Comparison of ENCODE assay signal across 15 cellular contexts in genomic region chr12:31944299-31944698, GRCh38. TPM values are rescaled to one million over a fixed set of nuclear protein-coding genes. Genes with fewer than 3 reads are reported as not detected.
DNase-seq lines count a peak whose midpoint lies in the region; ATAC-seq and TF ChIP-seq lines count a peak whose summit lies in the region.
"Had no signal": no experiment of that assay in that cellular context is flagged by ENCODE, and none has a peak within 500 bp of the region (broad histone marks: within the 10 kb centered on the region; RNA-seq: fewer than 3 reads in every experiment).

No MANE protein-coding gene starts in this region.

- H3K4me2 ChIP-seq in IMR-90 (ENCODE audit: low read depth, low read length), result no peak overlapping the region

- TF ChIP-seq RAD21 in IMR-90 (IDR thresholded peaks at IDR 0.05; ENCODE audit: low read length), result no peak

- H3K4me3 Mint-ChIP-seq in endodermal cell, result no peak overlapping the region
- H3K4me3 Mint-ChIP-seq: CD4-positive, alpha-beta memory T cell; HFFc6 had no signal

- H3K18ac ChIP-seq in IMR-90 (ENCODE audit: low read depth, low read length), result no peak overlapping the region

- H2AK5ac ChIP-seq in IMR-90 (ENCODE audit: low read depth, low read length), result no peak overlapping the region

- no peak overlapping the region for H3K56ac ChIP-seq in IMR-90 (ENCODE audit: extremely low read depth, insufficient read depth, low read length)

- intact Hi-C loops in IMR-90 (cut with micrococcal nuclease), result loop anchor here (10.0 kb wide), 1 partner anchor 69 kb away; no protein-coding TSS in a partner anchor

- H4K5ac ChIP-seq in IMR-90 (ENCODE audit: low read depth, low read length), result no peak overlapping the region

- peaks cover 98% of the 10 kb centered on the region for H3K9me3 Mint-ChIP-seq in endodermal cell

- H3K4me3 ChIP-seq in IMR-90 (ENCODE audit: insufficient read depth, low read depth, low read length), result no peak overlapping the region
- H3K4me3 ChIP-seq in endodermal cell (ENCODE audit: low read length), result peak overlapping the region; percentile 17
- no peak overlapping the region for H3K4me3 ChIP-seq in foreskin fibroblast (ENCODE audit: low read depth in 1 of 2, low read length in 2 of 2)
- H3K4me3 ChIP-seq: GM12878, K562 had no signal

- CTCF ChIA-PET in IMR-90 (lab: Yijun Ruan, JAX), result no interaction called here

- no peaks in the 10 kb centered on the region; the same call in 1 of the 2 replicates for H3K9me3 ChIP-seq in IMR-90 (ENCODE audit: control insufficient read depth, insufficient read depth, low read length)
- peaks cover 89% of the 10 kb centered on the region for H3K9me3 ChIP-seq in endodermal cell (ENCODE audit: control insufficient read depth, low read length)
- H3K9me3 ChIP-seq: BE2C had no signal

- no peak overlapping the region for H4K91ac ChIP-seq in IMR-90 (ENCODE audit: insufficient read depth, low read depth, low read length)

- peaks cover 2% of the 10 kb centered on the region for H3K27me3 Mint-ChIP-seq in endodermal cell (ENCODE audit: insufficient read depth)
- H3K27me3 Mint-ChIP-seq: CD4-positive, alpha-beta memory T cell had no signal

- POLR2A ChIA-PET in IMR-90 (lab: Charles Lee; ENCODE audit: unreplicated experiment), result no interaction called here

- no peak overlapping the region for H2BK20ac ChIP-seq in IMR-90 (ENCODE audit: low read depth, low read length)

- in situ Hi-C loops in IMR-90 (cut with MboI; ENCODE audit: low sequenced_read_pairs), result no loop called here
- in situ Hi-C loops in GM13976 (cut with MboI; ENCODE audit: low sequenced_read_pairs, unreplicated experiment), result no loop called here

- H3K14ac ChIP-seq in IMR-90 (replicated peaks; ENCODE audit: low read depth, low read length), result no peak overlapping the region

- BruUV-seq in IMR-90 (replicated peaks; lab: Mats Ljungman, UMichigan), result no TSS peak

- H3K36me3 ChIP-seq in IMR-90 (ENCODE audit: control insufficient read depth, insufficient read depth, low read length) (no peaks in the 10 kb centered on the region), endodermal cell (ENCODE audit: control insufficient read depth, insufficient read depth, low read length) (no peaks in the 10 kb centered on the region)
- H3K36me3 ChIP-seq: BE2C had no signal

- no peak for TF ChIP-seq CTCF in IMR-90 (conservative IDR thresholded peaks at IDR 0.05; ENCODE audit: low read depth, low read length)
- no peak for TF ChIP-seq CTCF in endodermal cell (conservative IDR thresholded peaks at IDR 0.05)
- no peak for TF ChIP-seq CTCF in foreskin fibroblast (IDR thresholded peaks at IDR 0.05; ENCODE audit: low read depth, low read length)
- no peak for TF ChIP-seq CTCF in GM13976 (IDR thresholded peaks at IDR 0.05; ENCODE audit: borderline replicate concordance, control extremely low read depth, extremely low read depth, insufficient read depth, missing control alignments)

- H3K23ac ChIP-seq in IMR-90 (ENCODE audit: low read depth, low read length), result no peak overlapping the region

- dilution Hi-C loops in IMR-90 (cut with HindIII; ENCODE audit: low sequenced_read_pairs, unreplicated experiment), result no loop called here

- no peaks in the 10 kb centered on the region for H4K20me1 ChIP-seq in IMR-90 (ENCODE audit: insufficient read depth, low read length)

- H2BK5ac ChIP-seq in IMR-90 (ENCODE audit: low read depth, low read length, poor library complexity, severe bottlenecking), result no peak overlapping the region

- no peak overlapping the region for H3K27ac ChIP-seq in IMR-90 (ENCODE audit: insufficient read depth, low read length)
- H3K27ac ChIP-seq in endodermal cell (ENCODE audit: low read depth, low read length), result no peak overlapping the region
- H3K27ac ChIP-seq: C4-2B had no signal

- H3K9me1 ChIP-seq in IMR-90 (ENCODE audit: insufficient read depth, low read length), result no peaks in the 10 kb centered on the region

- WGBS in IMR-90 (ENCODE audit: extremely low coverage in 2 of 2, insufficient read length in 1 of 2), 2 experiments, result no CpG with 5 or more reads among the region's 4 CpGs
- 92 to 93% methylated on average over 4 of the region's 4 CpGs for WGBS in endodermal cell (ENCODE audit: insufficient coverage in 1 of 2, insufficient read length in 1 of 2), 2 experiments

- no peak overlapping the region for H2BK120ac ChIP-seq in IMR-90 (ENCODE audit: low read depth, low read length)

- no peak overlapping the region for H2AK9ac ChIP-seq in IMR-90 (replicated peaks; ENCODE audit: low read depth, low read length, poor library complexity)

- H3K27ac Mint-ChIP-seq in endodermal cell, result no peak overlapping the region
- H3K27ac Mint-ChIP-seq: CD4-positive, alpha-beta memory T cell; HFFc6 had no signal

- no peaks in the 10 kb centered on the region for H3K4me1 Mint-ChIP-seq in endodermal cell

- H2BK15ac ChIP-seq in IMR-90 (ENCODE audit: low read depth, low read length), result no peak overlapping the region

- ATAC-seq in IMR-90 (ENCODE audit: low read depth) (no peak), GM19395 (IDR thresholded peaks at IDR 0.05; ENCODE audit: unreplicated experiment) (no peak)
- ATAC-seq: GM12878, K562 had no signal

- no peak overlapping the region for H3K4ac ChIP-seq in IMR-90 (ENCODE audit: low read depth, low read length)

- DNase-seq in IMR-90 (peak; percentile 6), endodermal cell (no peak), foreskin fibroblast (peak; percentile 4 to 6), AG20443 (ENCODE audit: low spot score) (no peak), GDM1 (lab: John Stamatoyannopoulos, UW) (no peak), GM13976 (ENCODE audit: low spot score) (no peak)
- DNase-seq: BE2C; Caco-2; CD4-positive, alpha-beta memory T cell; HCEC 1CT; HFFc6 had no signal

- no peaks in the 10 kb centered on the region for H3K4me1 ChIP-seq in IMR-90 (ENCODE audit: control insufficient read depth, insufficient read depth, low read length)
- H3K4me1 ChIP-seq in endodermal cell (ENCODE audit: control insufficient read depth, insufficient read depth, low read length), result no peaks in the 10 kb centered on the region
- H3K4me1 ChIP-seq: BE2C had no signal

- H3K9ac ChIP-seq in IMR-90 (ENCODE audit: low read depth, low read length) (no peak overlapping the region), endodermal cell (ENCODE audit: extremely low read depth, low read length, poor library complexity, severe bottlenecking) (no peak overlapping the region)

- H3K79me1 ChIP-seq in IMR-90 (ENCODE audit: low read depth in 1 of 2, low read length in 2 of 2), result no peaks in the 10 kb centered on the region

- H3K36me3 Mint-ChIP-seq in endodermal cell (ENCODE audit: low read depth), result peaks cover 53% of the 10 kb centered on the region

- no peak for TF ChIP-seq POLR2A in IMR-90 (IDR thresholded peaks at IDR 0.05; ENCODE audit: low read depth, low read length)

- no peak overlapping the region for H4K8ac ChIP-seq in IMR-90 (ENCODE audit: low read depth in 2 of 2, low read length in 2 of 2)

- H3K27me3 ChIP-seq in IMR-90 (ENCODE audit: control insufficient read depth, insufficient read depth, low read length), result no peaks in the 10 kb centered on the region
- H3K27me3 ChIP-seq in endodermal cell (ENCODE audit: control insufficient read depth, insufficient read depth, low read length, poor library complexity, severe bottlenecking), result no peaks in the 10 kb centered on the region
- H3K27me3 ChIP-seq: BE2C had no signal

- no peak overlapping the region for H2AFZ ChIP-seq in IMR-90 (replicated peaks; ENCODE audit: low read length, poor library complexity)

TF ChIP-seq in IMR-90, 13 proteins besides CTCF, POLR2A, EP300 and RAD21:
- TF ChIP-seq, protein P1, sequence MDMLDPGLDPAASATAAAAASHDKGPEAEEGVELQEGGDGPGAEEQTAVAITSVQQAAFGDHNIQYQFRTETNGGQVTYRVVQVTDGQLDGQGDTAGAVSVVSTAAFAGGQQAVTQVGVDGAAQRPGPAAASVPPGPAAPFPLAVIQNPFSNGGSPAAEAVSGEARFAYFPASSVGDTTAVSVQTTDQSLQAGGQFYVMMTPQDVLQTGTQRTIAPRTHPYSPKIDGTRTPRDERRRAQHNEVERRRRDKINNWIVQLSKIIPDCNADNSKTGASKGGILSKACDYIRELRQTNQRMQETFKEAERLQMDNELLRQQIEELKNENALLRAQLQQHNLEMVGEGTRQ (IDR thresholded peaks at IDR 0.05; ENCODE audit: low read depth, low read length), result no peak
- TF ChIP-seq MXI1 (IDR thresholded peaks at IDR 0.05; ENCODE audit: borderline replicate concordance, low read depth, low read length) (no peak), FOS (IDR thresholded peaks at IDR 0.05; ENCODE audit: low read depth, low read length) (no peak), CHD1 (IDR thresholded peaks at IDR 0.05; ENCODE audit: low read depth, low read length) (no peak), ELK1 (IDR thresholded peaks at IDR 0.05; ENCODE audit: borderline replicate concordance, low read depth, low read length) (no peak), RFX5 (IDR thresholded peaks at IDR 0.05; ENCODE audit: low read depth, low read length) (no peak), CEBPB (IDR thresholded peaks at IDR 0.05; ENCODE audit: low read depth, low read length) (no peak), RCOR1 (IDR thresholded peaks at IDR 0.05; ENCODE audit: insufficient replicate concordance, low read length) (no peak), MAFK (IDR thresholded peaks at IDR 0.05; ENCODE audit: low read depth, low read length) (no peak), BHLHE40 (IDR thresholded peaks at IDR 0.05; ENCODE audit: low read depth, low read length) (no peak), NFE2L2 (IDR thresholded peaks at IDR 0.05; ENCODE audit: low read depth, low read length) (no peak), MAZ (IDR thresholded peaks at IDR 0.05; ENCODE audit: borderline replicate concordance, low read depth, low read length) (no peak), SMC3 (IDR thresholded peaks at IDR 0.05; ENCODE audit: low read depth, low read length) (no peak)

RNA-seq across cellular contexts. Expression of gene RESF1, which starts 14.9 kb away (rescaled TPM):
- total RNA-seq in IMR-90 (2012; rRNA removed), result 7.3 and 10.3 TPM in 2 replicates
- 4.7 and 5.0 TPM in 2 replicates for polyA plus RNA-seq in IMR-90 (2012; rRNA removed)
- 1.1 and 1.8 TPM in 2 replicates for polyA plus RNA-seq in IMR-90 (2012; cell fraction: cytosol; rRNA removed)
- polyA plus RNA-seq in IMR-90 (2012; cell fraction: nucleus; rRNA removed; ENCODE audit: low replicate concordance), result 1.0 and 5.9 TPM in 2 replicates
- 100 to 1,000 TPM; 152 to 201 TPM for total RNA-seq in endodermal cell
- 42.0 TPM for polyA plus RNA-seq in endodermal cell (2013, experiment 1 of 2)
- 45.3 TPM for polyA plus RNA-seq in endodermal cell (2013, experiment 2 of 2)

Comparison
In these comparisons a context has a peak if more than half of its experiments do, and no peak if none do; other contexts are left out.
1. DNase-seq: peak in IMR-90 (single experiment) and foreskin fibroblast (2 of 2); none in endodermal cell (single experiment), AG20443 (single experiment), GDM1 (single experiment) and GM13976 (single experiment).
2. RNA of gene RESF1, which starts 14.9 kb away (total RNA-seq): 152 to 201 TPM in endodermal cell; 7.3 to 10.3 TPM in IMR-90; every median in the first group is over 10 times any median in the second.